In genomic region chr20:56393653-56394052, GRCh38 we compare ENCODE assay signal across 10 cellular contexts. TPM values are rescaled to one million over a fixed set of nuclear protein-coding genes. Genes with fewer than 3 reads are reported as not detected.
A peak's percentile ranks its signal among the peaks of the same experiment; 100 is the strongest.
DNase-seq lines count a peak whose midpoint lies in the region; ATAC-seq, FAIRE-seq and TF ChIP-seq lines count a peak whose summit lies in the region.
"Had no signal": no experiment of that assay in that cellular context is flagged by ENCODE, and none has a peak within 500 bp of the region (broad histone marks: within the 10 kb centered on the region; RNA-seq: fewer than 3 reads in every experiment).

No MANE protein-coding gene starts in this region.

- peaks cover 23% of the 10 kb centered on the region for H3K4me1 Mint-ChIP-seq in mesothelial cell of epicardium

- no peaks in the 10 kb centered on the region for H3K27me3 Mint-ChIP-seq in mesothelial cell of epicardium (ENCODE audit: low read depth)

- DNase-seq in bronchial epithelial cell (ENCODE audit: low read depth) (no peak), mesothelial cell of epicardium (ENCODE audit: low spot score in 2 of 2, unreplicated experiment in 2 of 2) (no peak), NCI-H1930 (lab: John Stamatoyannopoulos, UW) (no peak), cerebellum (ENCODE audit: low spot score) (no peak)
- DNase-seq: COR-L47, hippocampal formation had no signal

- no peak for TF ChIP-seq CTCF in 22Rv1 (IDR thresholded peaks at IDR 0.05)
- TF ChIP-seq CTCF in HEK293 (tag by site-specific recombination; IDR thresholded peaks at IDR 0.05): no peak
- TF ChIP-seq CTCF in bronchial epithelial cell (IDR thresholded peaks at IDR 0.05; ENCODE audit: insufficient read depth, low read length, severe bottlenecking): no peak
- TF ChIP-seq CTCF in mesothelial cell of epicardium (IDR thresholded peaks at IDR 0.05; ENCODE audit: unreplicated experiment): no peak

- H3K9me3 Mint-ChIP-seq in mesothelial cell of epicardium: no peaks in the 10 kb centered on the region

- H3K9me3 ChIP-seq in HEK293 (ENCODE audit: control insufficient read depth, insufficient read depth, low read depth, low read length): no peaks in the 10 kb centered on the region

- peak overlapping the region; percentile 31 for H3K27ac Mint-ChIP-seq in mesothelial cell of epicardium

- CTCF ChIA-PET in HEK293 (lab: Yijun Ruan, JAX): interaction anchor here (0.7 kb wide), 1 partner anchor 8 kb away, joined by 3 read pairs; no protein-coding TSS in a partner anchor

- H3K27ac ChIP-seq in 22Rv1 (peak overlapping the region; percentile 95; the same call in 1 of the 2 replicates), HEK293 (ENCODE audit: extremely low read depth, low read depth, low read length) (no peak overlapping the region)

- no peak for FAIRE-seq in bronchial epithelial cell (lab: Jason Lieb, UNC)

- no peak overlapping the region for H3K4me3 Mint-ChIP-seq in mesothelial cell of epicardium

- H3K4me3 ChIP-seq in HEK293 (ENCODE audit: low read depth, low read length) (peak overlapping the region; percentile 88), bronchial epithelial cell (ENCODE audit: low read depth, low read length) (peak overlapping the region; percentile 78)

- H3K36me3 ChIP-seq in HEK293 (ENCODE audit: control insufficient read depth in 2 of 2, insufficient read depth in 1 of 2, low read length in 2 of 2) (peaks cover 22 to 72% of the 10 kb centered on the region in 2 experiments), bronchial epithelial cell (ENCODE audit: control insufficient read depth, insufficient read depth, low read length) (peaks cover 9% of the 10 kb centered on the region)

- POLR2A ChIA-PET in HEK293 (lab: Yijun Ruan, JAX): no interaction called here

- H3K27me3 ChIP-seq in bronchial epithelial cell (ENCODE audit: control insufficient read depth, insufficient read depth, low read length): no peaks in the 10 kb centered on the region

- ATAC-seq in HG03354 (IDR thresholded peaks at IDR 0.05; ENCODE audit: poor library complexity, severe bottlenecking, unreplicated experiment) (no peak), GM19023 (IDR thresholded peaks at IDR 0.05; ENCODE audit: unreplicated experiment) (no peak)

- peaks cover 30% of the 10 kb centered on the region for H3K36me3 Mint-ChIP-seq in mesothelial cell of epicardium

- H3K4me1 ChIP-seq in HEK293 (ENCODE audit: control insufficient read depth, insufficient read depth, low read length): peaks cover 4% of the 10 kb centered on the region; the same call in 1 of the 2 replicates

TF ChIP-seq in HEK293, 187 proteins besides CTCF, POLR2A, EP300 and RAD21:
- no peak for TF ChIP-seq ZNF239 (tag by site-specific recombination; IDR thresholded peaks at IDR 0.05)
- TF ChIP-seq ZNF37A (tag by site-specific recombination; IDR thresholded peaks at IDR 0.05): no peak
- TF ChIP-seq ZNF768 (tag by site-specific recombination; IDR thresholded peaks at IDR 0.05): no peak
- TF ChIP-seq PRDM4 (tag by site-specific recombination; IDR thresholded peaks at IDR 0.05): no peak
- TF ChIP-seq SETDB1 (IDR thresholded peaks at IDR 0.05; ENCODE audit: insufficient read length, low read length): no peak
- no peak for TF ChIP-seq ZNF423 (tag by site-specific recombination; IDR thresholded peaks at IDR 0.05)
- no peak for TF ChIP-seq ZBTB7A (tag by site-specific recombination; IDR thresholded peaks at IDR 0.05; ENCODE audit: low read depth)

RNA-seq across cellular contexts. Expression of gene CSTF1, which starts 1.2 kb away (rescaled TPM):
- total RNA-seq in bronchial epithelial cell (21.9 and 22.4 TPM in 2 replicates), mesothelial cell of epicardium (36.8 to 43.5 TPM (median 40.9 TPM) in 3 replicates), cerebellum (27.5 TPM)

RNA-seq across cellular contexts. Expression of gene AURKA, which starts 1.6 kb away (rescaled TPM):
- total RNA-seq in bronchial epithelial cell (1.6 and 2.6 TPM in 2 replicates), mesothelial cell of epicardium (13.2 to 14.7 TPM (median 14.4 TPM) in 3 replicates), cerebellum (8.3 TPM)

RNA-seq across cellular contexts. Expression of gene CASS4, which starts 18.4 kb away (rescaled TPM):
- total RNA-seq in bronchial epithelial cell (0.13 TPM in 1 of 2 replicates, not detected in the other), mesothelial cell of epicardium (0.67 to 0.78 TPM (median 0.72 TPM) in 3 replicates), cerebellum (1.1 TPM)

RNA-seq across cellular contexts. Expression of gene FAM210B, which starts 34.9 kb away (rescaled TPM):
- 9.3 and 18.7 TPM in 2 replicates for total RNA-seq in bronchial epithelial cell
- 64.9 to 66.9 TPM (median 66.4 TPM) in 3 replicates for total RNA-seq in mesothelial cell of epicardium
- 22.0 TPM for total RNA-seq in cerebellum
